20 cellular contexts compared by ENCODE assay signal in genomic region chr2:236547725-236548124, GRCh38. TPM values are rescaled to one million over a fixed set of nuclear protein-coding genes. Genes with fewer than 3 reads are reported as not detected.
DNase-seq lines count a peak whose midpoint lies in the region; ATAC-seq and TF ChIP-seq lines count a peak whose summit lies in the region.
"Had no signal": no experiment of that assay in that cellular context is flagged by ENCODE, and none has a peak within 500 bp of the region (broad histone marks: within the 10 kb centered on the region; RNA-seq: fewer than 3 reads in every experiment).

No MANE protein-coding gene starts in this region.

- POLR2A ChIA-PET in WTC11 (lab: Charles Lee): no interaction called here

- peak overlapping the region; percentile 70 to 73 for H3K4me3 Mint-ChIP-seq in effector memory CD8-positive, alpha-beta T cell
- H3K4me3 Mint-ChIP-seq in WTC11: no peak overlapping the region
- H3K4me3 Mint-ChIP-seq in mesothelial cell of epicardium: no peak overlapping the region

- H3K27ac Mint-ChIP-seq in effector memory CD8-positive, alpha-beta T cell: peak overlapping the region; percentile 81 to 94
- H3K27ac Mint-ChIP-seq in WTC11: no peak overlapping the region
- H3K27ac Mint-ChIP-seq in mesothelial cell of epicardium: no peak overlapping the region
- H3K27ac Mint-ChIP-seq: progenitor cell of endocrine pancreas had no signal

- peak overlapping the region in 8 of 11 experiments; percentile 82 to 97 (median 93); a peak in 15 of 22 replicates for H3K27ac ChIP-seq in BLaER1 treated with 17β-estradiol and CSF1 and Interleukin-3, amounts not matched to agents 10 nM and 100 nM
- H3K27ac ChIP-seq in VCaP: peak overlapping the region; percentile 24; the same call in 1 of the 2 replicates

- H3K4me1 Mint-ChIP-seq in effector memory CD8-positive, alpha-beta T cell (ENCODE audit: low read depth in 2 of 2): peaks cover 87 to 92% of the 10 kb centered on the region in 2 donors
- H3K4me1 Mint-ChIP-seq in WTC11: peaks cover 29% of the 10 kb centered on the region
- peaks cover 15% of the 10 kb centered on the region for H3K4me1 Mint-ChIP-seq in mesothelial cell of epicardium

- no peaks in the 10 kb centered on the region for H3K27me3 Mint-ChIP-seq in effector memory CD8-positive, alpha-beta T cell
- H3K27me3 Mint-ChIP-seq in WTC11 (ENCODE audit: low read depth) (no peaks in the 10 kb centered on the region), mesothelial cell of epicardium (ENCODE audit: low read depth) (no peaks in the 10 kb centered on the region)

- peaks cover 14% of the 10 kb centered on the region for H3K36me3 Mint-ChIP-seq in effector memory CD8-positive, alpha-beta T cell (ENCODE audit: insufficient read depth)
- H3K36me3 Mint-ChIP-seq in WTC11: no peaks in the 10 kb centered on the region
- H3K36me3 Mint-ChIP-seq in mesothelial cell of epicardium: peaks cover 6% of the 10 kb centered on the region

- no peaks in the 10 kb centered on the region for H3K36me3 ChIP-seq in BLaER1 treated with 17β-estradiol and CSF1 and Interleukin-3, amounts not matched to agents 10 nM and 100 nM

- peaks cover 6 to 24% (median 20%) of the 10 kb centered on the region in 11 experiments; a peak in 21 of 22 replicates for H3K9me3 ChIP-seq in BLaER1 treated with 17β-estradiol and CSF1 and Interleukin-3, amounts not matched to agents 10 nM and 100 nM (replicated peaks in 1 of 11)

- no peaks in the 10 kb centered on the region for H3K9me3 Mint-ChIP-seq in effector memory CD8-positive, alpha-beta T cell
- no peaks in the 10 kb centered on the region for H3K9me3 Mint-ChIP-seq in WTC11
- peaks cover 15% of the 10 kb centered on the region for H3K9me3 Mint-ChIP-seq in mesothelial cell of epicardium

- H3K4me3 ChIP-seq in AG10803 (ENCODE audit: low read length): no peak overlapping the region
- H3K4me3 ChIP-seq in BLaER1 treated with 17β-estradiol and CSF1 and Interleukin-3, amounts not matched to agents 10 nM and 100 nM: peak overlapping the region in 1 of 10 experiments; percentile 16; a peak in 1 of 20 replicates
- H3K4me3 ChIP-seq: skin epidermis had no signal

- peak; percentile 37 for DNase-seq in AG10803 (ENCODE audit: low read depth)
- DNase-seq in effector memory CD8-positive, alpha-beta T cell: no peak
- no peak for DNase-seq in WTC11 (ENCODE audit: low spot score)
- no peak for DNase-seq in nucleus accumbens (lab: John Stamatoyannopoulos, UW)
- DNase-seq in mesothelial cell of epicardium (ENCODE audit: low spot score in 2 of 2, unreplicated experiment in 2 of 2): no peak
- DNase-seq: activated CD4-positive, CD25-positive, alpha-beta regulatory T cell; aorta; cerebellar nuclear complex; GDM1; glutamatergic neuron; Karpas-422; NCI-H1105 treated with DMSO at 0.1 percent for 48 hours; NCI-H2107; NCI-H526; stimulated activated CD4-positive, alpha-beta T cell treated with anti-CD3 and anti-CD28 coated beads, Interleukin-4, amount 100 ng/mL, for 24 hours had no signal

- peak overlapping the region in 2 of 11 experiments; percentile 78 to 79; a peak in 2 of 22 replicates for H3K9ac ChIP-seq in BLaER1 treated with 17β-estradiol and CSF1 and Interleukin-3, amounts not matched to agents 10 nM and 100 nM

- TF ChIP-seq CTCF in AG10803 (conservative IDR thresholded peaks at IDR 0.05; ENCODE audit: low read length) (no peak), VCaP (conservative IDR thresholded peaks at IDR 0.05) (no peak), WTC11 (IDR thresholded peaks at IDR 0.05) (no peak), mesothelial cell of epicardium (IDR thresholded peaks at IDR 0.05; ENCODE audit: unreplicated experiment) (no peak)

- no peaks in the 10 kb centered on the region for H3K27me3 ChIP-seq in BLaER1 treated with 17β-estradiol and CSF1 and Interleukin-3, amounts not matched to agents 10 nM and 100 nM

- peak overlapping the region in 9 of 11 experiments; percentile 20 to 96 (median 84); a peak in 16 of 22 replicates for H3K4me2 ChIP-seq in BLaER1 treated with 17β-estradiol and CSF1 and Interleukin-3, amounts not matched to agents 10 nM and 100 nM

- H4K20me1 ChIP-seq in BLaER1 treated with 17β-estradiol and CSF1 and Interleukin-3, amounts not matched to agents 10 nM and 100 nM: no peaks in the 10 kb centered on the region

- CTCF ChIA-PET in WTC11 (lab: Charles Lee): interaction anchor here (2.2 kb wide), 1 partner anchor 15 kb away, joined by 7 read pairs; no protein-coding TSS in a partner anchor

- peaks cover 48 to 80% (median 60%) of the 10 kb centered on the region in 10 experiments for H3K4me1 ChIP-seq in BLaER1 treated with 17β-estradiol and CSF1 and Interleukin-3, amounts not matched to agents 10 nM and 100 nM

- ATAC-seq in effector memory CD8-positive, alpha-beta T cell (replicated peaks): no peak
- ATAC-seq in WTC11: no peak
- no peak for ATAC-seq in HG02642 (IDR thresholded peaks at IDR 0.05; ENCODE audit: poor library complexity, unreplicated experiment)

TF ChIP-seq in WTC11, 78 proteins besides CTCF, POLR2A, EP300 and RAD21:
- TF ChIP-seq NFATC4 (CRISPR knock-in tag; IDR thresholded peaks at IDR 0.05) (no peak), ATF6 (CRISPR knock-in tag; IDR thresholded peaks at IDR 0.05) (no peak), FOXJ3 (CRISPR knock-in tag; IDR thresholded peaks at IDR 0.05; ENCODE audit: borderline replicate concordance) (no peak), NFYB (CRISPR knock-in tag; conservative IDR thresholded peaks at IDR 0.05; ENCODE audit: low read depth) (no peak), NFE2L1 (CRISPR knock-in tag; IDR thresholded peaks at IDR 0.05) (no peak), GABPB1 (CRISPR knock-in tag; IDR thresholded peaks at IDR 0.05) (no peak), ARID4B (CRISPR knock-in tag; IDR thresholded peaks at IDR 0.05; ENCODE audit: borderline replicate concordance) (no peak), SP1 (CRISPR knock-in tag; conservative IDR thresholded peaks at IDR 0.05) (no peak)

RNA-seq across cellular contexts. Expression of gene ACKR3, which starts 21.9 kb away (rescaled TPM):
- 0.94 to 1.4 TPM (median 1.3 TPM) in 3 replicates for total RNA-seq in WTC11 (2021)
- 70.6 to 78.7 TPM (median 77.6 TPM) in 3 replicates for total RNA-seq in mesothelial cell of epicardium

Comparison
In these comparisons a context has a peak if more than half of its experiments do, and no peak if none do; other contexts are left out.
1. H3K27ac Mint-ChIP-seq: peak in effector memory CD8-positive, alpha-beta T cell (2 of 2); none in WTC11 (single experiment) and mesothelial cell of epicardium (single experiment).
2. H3K4me3 Mint-ChIP-seq: peak in effector memory CD8-positive, alpha-beta T cell (2 of 2); none in WTC11 (single experiment) and mesothelial cell of epicardium (single experiment).
3. RNA of gene ACKR3, which starts 21.9 kb away (total RNA-seq): 70.6 to 78.7 TPM in mesothelial cell of epicardium; 0.94 to 1.4 TPM in WTC11; every median in the first group is over 10 times any median in the second.